ENCODE assay signal across 8 cellular contexts in the genomic region with DNA sequence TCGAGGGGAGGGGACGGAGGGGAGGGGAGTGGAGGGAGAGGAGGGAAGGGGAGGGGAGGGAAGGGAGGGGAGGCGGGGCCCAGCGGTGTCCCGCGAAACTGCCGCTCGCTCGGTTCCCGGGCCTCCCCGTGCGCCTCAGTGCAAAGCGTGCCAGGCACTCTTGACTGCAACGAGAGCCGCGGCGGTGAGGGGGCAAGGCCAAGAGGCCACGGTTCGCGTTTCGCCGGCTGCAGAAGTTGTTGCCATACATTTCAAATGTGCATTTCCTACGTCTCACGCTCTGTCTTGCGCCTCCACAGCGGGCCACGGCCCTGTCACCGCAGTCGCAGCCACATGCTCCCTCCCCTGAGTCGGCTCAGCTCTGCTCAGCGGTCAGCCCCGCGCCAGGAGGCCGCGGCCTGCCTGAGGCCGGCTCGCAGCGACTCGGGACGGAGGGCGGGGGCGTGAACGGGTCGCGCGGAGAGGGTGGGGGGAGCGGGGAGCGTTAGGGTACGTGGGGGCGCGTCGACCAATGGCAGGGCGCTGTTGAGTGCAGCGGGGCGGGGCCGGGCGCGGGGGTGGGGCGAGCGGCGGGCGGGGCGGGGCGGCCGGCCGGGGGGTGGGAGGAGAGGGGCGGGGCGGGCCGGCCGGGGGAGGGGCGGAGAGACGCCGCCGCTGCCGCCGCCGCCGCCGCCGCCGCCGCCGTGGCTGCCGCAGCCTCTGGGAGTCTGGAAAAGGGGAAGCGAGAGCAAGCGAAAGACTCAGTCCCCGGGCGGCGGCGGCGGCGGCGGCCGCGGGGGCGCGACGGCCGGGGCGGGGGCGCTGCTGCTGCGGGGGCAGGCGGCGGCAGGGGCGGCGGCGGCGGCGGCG. TPM values are rescaled to one million over a fixed set of nuclear protein-coding genes. Genes with fewer than 3 reads are reported as not detected.
DNase-seq lines count a peak whose midpoint lies in the region; ATAC-seq and TF ChIP-seq lines count a peak whose summit lies in the region.

A gene (plus strand): TSS at position 678 of the 849 bp plus-strand sequence. CDS start 185 bp downstream, outside the sequence.

- H3K27me3 ChIP-seq in H7 (ENCODE audit: control insufficient read depth, insufficient read depth, low read length), result peaks cover 22% of the 10 kb centered on the region
- H3K27me3 ChIP-seq in foreskin keratinocyte, result no peaks in the 10 kb centered on the region
- peaks cover 0 to 15% (median 0%) of the 10 kb centered on the region in 3 experiments for H3K27me3 ChIP-seq in neuronal stem cell (ENCODE audit: control insufficient read depth in 3 of 3, insufficient read depth in 3 of 3, low read depth in 1 of 3, low read length in 3 of 3)

- no peak within 1 kb of the TSS for H4K91ac ChIP-seq in neuronal stem cell (ENCODE audit: low read depth, low read length, poor library complexity)

- H2BK15ac ChIP-seq in neuronal stem cell (ENCODE audit: low read length), result peak within 1 kb of the TSS; percentile 72

- H2AK5ac ChIP-seq in neuronal stem cell (ENCODE audit: low read depth, low read length), result no peak within 1 kb of the TSS

- H3K23ac ChIP-seq in neuronal stem cell (ENCODE audit: low read depth, low read length, poor library complexity), result peak within 1 kb of the TSS; percentile 67

- WGBS in neuronal stem cell (ENCODE audit: extremely low coverage in 2 of 2, insufficient read length in 2 of 2, insufficient replicate concordance in 1 of 2), 2 donors, result no CpG with 5 or more reads among the region's 110 CpGs

- peak within 1 kb of the TSS; percentile 53 for H2BK12ac ChIP-seq in neuronal stem cell (ENCODE audit: low read length)

- H3K4me1 ChIP-seq in foreskin keratinocyte (peaks cover 4% of the 10 kb centered on the region), neuronal stem cell (ENCODE audit: control insufficient read depth in 2 of 2, insufficient read depth in 1 of 2, low read depth in 1 of 2, low read length in 2 of 2) (peaks cover 2 to 4% of the 10 kb centered on the region in 2 donors)

- peak within 1 kb of the TSS; percentile 98 for H3K18ac ChIP-seq in neuronal stem cell (ENCODE audit: low read length)

- peak within 1 kb of the TSS; percentile 94 for H3K4me2 ChIP-seq in neuronal stem cell (ENCODE audit: insufficient read depth, low read length, poor library complexity, severe bottlenecking)

- DNase-seq in ELF-1 (ENCODE audit: low read depth, low spot score) (peak; percentile 83), H7 (peak; percentile 98), M059J (ENCODE audit: low read depth) (peak; percentile 73), SK-MEL-5 (ENCODE audit: low read depth, low spot score) (peak; percentile 89), foreskin keratinocyte (peak; percentile 68 to 81), neuronal stem cell (ENCODE audit: low spot score) (peak; percentile 91), stromal cell of bone marrow (ENCODE audit: low read depth) (peak; percentile 67)
- DNase-seq in activated naive CD4-positive, alpha-beta T cell (lab: John Stamatoyannopoulos, UW), result peak; percentile 64 to 84 (median 72)

- H3K9ac ChIP-seq in neuronal stem cell (ENCODE audit: low read depth, low read length, poor library complexity), result peak within 1 kb of the TSS; percentile 96

- H3K36me3 ChIP-seq in H7 (replicated peaks; ENCODE audit: control insufficient read depth, insufficient read depth, low read length) (peaks cover 2% of the 10 kb centered on the region), neuronal stem cell (replicated peaks in 1 of 2; ENCODE audit: control insufficient read depth in 2 of 2, insufficient read depth in 2 of 2, low read length in 2 of 2) (peaks cover 9 to 15% of the 10 kb centered on the region in 2 donors)

- peak within 1 kb of the TSS; percentile 85 for H3K14ac ChIP-seq in neuronal stem cell (ENCODE audit: low read length)

- no peaks in the 10 kb centered on the region for H3K79me1 ChIP-seq in neuronal stem cell (ENCODE audit: low read depth, low read length)

- peak within 1 kb of the TSS; percentile 91 for H3K27ac ChIP-seq in foreskin keratinocyte
- H3K27ac ChIP-seq in neuronal stem cell (replicated peaks; ENCODE audit: low read length), result peak within 1 kb of the TSS; percentile 95

- peaks cover 0 to 4% of the 10 kb centered on the region in 2 donors for H3K9me3 ChIP-seq in neuronal stem cell (replicated peaks in 1 of 2; ENCODE audit: control insufficient read depth in 2 of 2, insufficient read depth in 1 of 2, low read depth in 1 of 2, low read length in 2 of 2)

- H2AFZ ChIP-seq in neuronal stem cell (ENCODE audit: low read length), result peak within 1 kb of the TSS; percentile 100

- no peak within 1 kb of the TSS for H3K4ac ChIP-seq in neuronal stem cell (ENCODE audit: low read length)

- peak; percentile 73 for ATAC-seq in foreskin keratinocyte

- H2BK5ac ChIP-seq in neuronal stem cell (ENCODE audit: low read length), result peak within 1 kb of the TSS; percentile 93

- no peak for TF ChIP-seq CTCF in foreskin keratinocyte (conservative IDR thresholded peaks at IDR 0.05)

- H3K4me3 ChIP-seq in H7 (ENCODE audit: insufficient read depth, low read depth, low read length) (peak within 1 kb of the TSS; percentile 99), neuronal stem cell (ENCODE audit: low read length in 2 of 2) (peak within 1 kb of the TSS; percentile 98 to 100)

- H4K8ac ChIP-seq in neuronal stem cell (ENCODE audit: low read depth, low read length), result no peak within 1 kb of the TSS

- in situ Hi-C loops in SK-MEL-5 (cut with HindIII; ENCODE audit: low pct_unique_long_range_greater_than_20kb, low sequenced_read_pairs), result no loop called here

- no peak within 1 kb of the TSS for H2BK120ac ChIP-seq in neuronal stem cell (ENCODE audit: low read depth, low read length)

RNA-seq across cellular contexts. Expression of the gene that starts here (rescaled TPM):
- 46.7 and 64.6 TPM in 2 replicates for total RNA-seq in H7 (2014; rRNA removed; shearing (Covaris generic))
- 54.4 and 81.1 TPM in 2 replicates for total RNA-seq in M059J (2014; rRNA removed; shearing (Covaris generic))
- total RNA-seq in SK-MEL-5 (2014; rRNA removed; shearing (Covaris generic)), result 216 and 235 TPM in 2 replicates
- 130 and 163 TPM in 2 replicates for polyA plus RNA-seq in SK-MEL-5 (2015; cell fraction: cytosol; rRNA removed)
- polyA plus RNA-seq in SK-MEL-5 (2015; cell fraction: nucleus; rRNA removed), result 118 and 121 TPM in 2 replicates
- 74.5 and 77.0 TPM in 2 replicates for total RNA-seq in foreskin keratinocyte
- polyA plus RNA-seq in foreskin keratinocyte, result 51.8 and 54.7 TPM in 2 replicates
- 199 TPM for polyA plus RNA-seq in neuronal stem cell (2013, experiment 1 of 2)
- 209 TPM for polyA plus RNA-seq in neuronal stem cell (2013, experiment 2 of 2)

Comparison
In these comparisons a context has a peak if more than half of its experiments do, and no peak if none do; other contexts are left out.
1. Peak in every context shown above with its lines: DNase-seq, ATAC-seq, H3K4me3 ChIP-seq and H3K27ac ChIP-seq.